Comparison of ENCODE assay signal across 19 cellular contexts in genomic region chr11:96276836-96277235, GRCh38.
A peak's percentile ranks its signal among the peaks of the same experiment; 100 is the strongest.
DNase-seq lines count a peak whose midpoint lies in the region; ATAC-seq, FAIRE-seq and TF ChIP-seq lines count a peak whose summit lies in the region.
"Had no signal": no experiment of that assay in that cellular context is flagged by ENCODE, and none has a peak within 500 bp of the region (broad histone marks: within the 10 kb centered on the region; RNA-seq: fewer than 3 reads in every experiment).

No MANE protein-coding gene starts in this region.

- no peaks in the 10 kb centered on the region for H3K27me3 ChIP-seq in astrocyte (ENCODE audit: insufficient read depth, low read length)

- H3K27ac ChIP-seq in HEK293 (ENCODE audit: extremely low read depth, low read depth, low read length) (no peak overlapping the region), astrocyte (ENCODE audit: low read depth, low read length) (no peak overlapping the region), OCI-LY7 (ENCODE audit: low read depth, low read length, poor library complexity, severe bottlenecking) (no peak overlapping the region)
- H3K27ac ChIP-seq: SK-N-MC had no signal

- TF ChIP-seq CTCF in HEK293 (tag by site-specific recombination; IDR thresholded peaks at IDR 0.05): no peak
- no peak for TF ChIP-seq CTCF in astrocyte (IDR thresholded peaks at IDR 0.05; ENCODE audit: insufficient read depth, low read depth, low read length)
- no peak for TF ChIP-seq CTCF in mucosa of descending colon (IDR thresholded peaks at IDR 0.05)
- no peak for TF ChIP-seq CTCF in type B pancreatic cell (conservative IDR thresholded peaks at IDR 0.05)
- TF ChIP-seq CTCF in OCI-LY7 (conservative IDR thresholded peaks at IDR 0.05; ENCODE audit: low read length): no peak

- peaks cover 11% of the 10 kb centered on the region for H4K20me1 ChIP-seq in astrocyte (ENCODE audit: insufficient read depth, low read length)
- H4K20me1 ChIP-seq in OCI-LY7 (ENCODE audit: insufficient read depth, low read length): no peaks in the 10 kb centered on the region

- POLR2A ChIA-PET in HEK293 (lab: Yijun Ruan, JAX): no interaction called here
- POLR2A ChIA-PET in OCI-LY7 (lab: Charles Lee): interaction anchor here (0.7 to 2.2 kb wide), 6 partner anchors 9 to 194 kb away, joined by 3 to 14 read pairs (median 4); no protein-coding TSS in a partner anchor

- H3K9me2 ChIP-seq in OCI-LY7 (ENCODE audit: insufficient read depth, low read length): no peaks in the 10 kb centered on the region

- CTCF ChIA-PET in HEK293 (lab: Yijun Ruan, JAX) (no interaction called here), OCI-LY7 (lab: Charles Lee; ENCODE audit: unreplicated experiment) (interaction anchor here (0.6 kb wide), 1 partner anchor 113 kb away, joined by 4 read pairs; the partner anchor contains the start of genes CCDC82 and JRKL)

- no peak overlapping the region for H3K4me3 Mint-ChIP-seq in astrocyte (ENCODE audit: unreplicated experiment)
- no peak overlapping the region for H3K4me3 Mint-ChIP-seq in type B pancreatic cell
- H3K4me3 Mint-ChIP-seq: CD14-positive monocyte had no signal

- no peak overlapping the region for H3K9ac ChIP-seq in astrocyte (ENCODE audit: low read length)

- H3K36me3 ChIP-seq in HEK293 (ENCODE audit: control insufficient read depth in 2 of 2, insufficient read depth in 1 of 2, low read length in 2 of 2) (no peaks in the 10 kb centered on the region), astrocyte (ENCODE audit: insufficient read depth, low read length) (no peaks in the 10 kb centered on the region), mucosa of descending colon (ENCODE audit: low read depth) (no peaks in the 10 kb centered on the region), OCI-LY7 (ENCODE audit: insufficient read depth, low read length) (no peaks in the 10 kb centered on the region)

- H3K4me3 ChIP-seq in HEK293 (ENCODE audit: low read depth, low read length) (no peak overlapping the region), astrocyte (ENCODE audit: insufficient read depth, low read depth, low read length) (no peak overlapping the region), mucosa of descending colon (no peak overlapping the region), OCI-LY7 (ENCODE audit: low read depth, low read length, poor library complexity, severe bottlenecking) (no peak overlapping the region)
- H3K4me3 ChIP-seq: SK-N-MC had no signal

- H3K9me3 Mint-ChIP-seq in astrocyte (ENCODE audit: unreplicated experiment) (peaks cover 2% of the 10 kb centered on the region), type B pancreatic cell (peaks cover 2% of the 10 kb centered on the region)

- H3K27ac Mint-ChIP-seq in astrocyte (ENCODE audit: unreplicated experiment) (peak overlapping the region; percentile 93), type B pancreatic cell (peak overlapping the region; percentile 86)

- H3K4me2 ChIP-seq in astrocyte (ENCODE audit: low read length) (no peak overlapping the region), OCI-LY7 (ENCODE audit: low read length) (no peak overlapping the region)

- FAIRE-seq in astrocyte (lab: Jason Lieb, UNC) (no peak), urothelium cell line (lab: Jason Lieb, UNC) (no peak)
- FAIRE-seq: HepG2 had no signal

- H3K4me1 ChIP-seq in HEK293 (ENCODE audit: control insufficient read depth, insufficient read depth, low read length) (peaks cover 9% of the 10 kb centered on the region), astrocyte (ENCODE audit: insufficient read depth, low read length) (peaks cover 11% of the 10 kb centered on the region), mucosa of descending colon (ENCODE audit: low read depth) (peaks cover 29% of the 10 kb centered on the region), OCI-LY7 (ENCODE audit: insufficient read depth, low read length, poor library complexity, severe bottlenecking) (no peaks in the 10 kb centered on the region)

- ATAC-seq in mucosa of descending colon (peak; percentile 62), GM21367 (IDR thresholded peaks at IDR 0.05; ENCODE audit: unreplicated experiment) (no peak)
- ATAC-seq: HepG2 had no signal

- H2AFZ ChIP-seq in astrocyte (ENCODE audit: low read depth, low read length): no peak overlapping the region
- no peak overlapping the region for H2AFZ ChIP-seq in OCI-LY7 (ENCODE audit: low read length)

- no TSS peak for BruUV-seq in OCI-LY7 (replicated peaks; lab: Mats Ljungman, UMichigan)

- H3K4me1 Mint-ChIP-seq in astrocyte (ENCODE audit: low read depth, unreplicated experiment) (peaks cover 41% of the 10 kb centered on the region), type B pancreatic cell (ENCODE audit: unreplicated experiment) (peaks cover 40% of the 10 kb centered on the region)

- peaks cover 1% of the 10 kb centered on the region for H3K36me3 Mint-ChIP-seq in astrocyte (ENCODE audit: low read depth, unreplicated experiment)
- H3K36me3 Mint-ChIP-seq in type B pancreatic cell: peaks cover 16% of the 10 kb centered on the region

- DNase-seq in astrocyte (ENCODE audit: low read depth) (no peak), mucosa of descending colon (peak in 1 of 3 donors; percentile 48), type B pancreatic cell (ENCODE audit: extremely low spot score, unreplicated experiment) (no peak), OCI-LY7 (ENCODE audit: low spot score) (no peak), urothelium cell line (ENCODE audit: low spot score) (no peak)
- DNase-seq: AML-193, GF-D8, KG1, MV-4-11, NCI-H1694 treated with DMSO at 0.1 percent for 48 hours, NCI-H510A, NCI-H748 treated with DMSO at 0.1 percent for 48 hours, OCI-M1, SHP77 had no signal

- no peaks in the 10 kb centered on the region for H3K9me3 ChIP-seq in HEK293 (ENCODE audit: control insufficient read depth, insufficient read depth, low read depth, low read length)
- no peaks in the 10 kb centered on the region for H3K9me3 ChIP-seq in astrocyte (ENCODE audit: insufficient read depth, low read depth, low read length)
- no peaks in the 10 kb centered on the region for H3K9me3 ChIP-seq in mucosa of descending colon
- H3K9me3 ChIP-seq in OCI-LY7 (ENCODE audit: low read length): no peaks in the 10 kb centered on the region

- intact Hi-C loops in mucosa of descending colon (cut with DNase I, micrococcal nuclease): no loop called here
- intact Hi-C loops in OCI-LY7 (cut with micrococcal nuclease; ENCODE audit: unreplicated experiment): no loop called here

- H3K79me2 ChIP-seq in astrocyte (ENCODE audit: insufficient read depth, low read length) (peaks cover 63% of the 10 kb centered on the region), OCI-LY7 (ENCODE audit: insufficient read depth, low read depth, low read length) (no peaks in the 10 kb centered on the region)

- no peaks in the 10 kb centered on the region for H3K27me3 Mint-ChIP-seq in astrocyte (ENCODE audit: low read depth, unreplicated experiment)
- no peaks in the 10 kb centered on the region for H3K27me3 Mint-ChIP-seq in type B pancreatic cell

TF ChIP-seq in HEK293, 187 proteins besides CTCF, POLR2A, EP300 and RAD21:
- TF ChIP-seq ZNF394 (tag by site-specific recombination; IDR thresholded peaks at IDR 0.05; ENCODE audit: borderline replicate concordance) (no peak), PRDM6 (tag by site-specific recombination; IDR thresholded peaks at IDR 0.05) (peak; percentile 55), TCF7L2 (IDR thresholded peaks at IDR 0.05; ENCODE audit: borderline replicate concordance, low read depth, low read length) (peak; percentile 51; the same call in 1 of the 2 replicates)
TF ChIP-seq in HEK293: peak in this region for 2.
